ENCODE assay signal across 1 cellular context in genomic region chr16:30893082-30893743, GRCh38.
TF ChIP-seq lines count a peak whose summit lies in the region.

No MANE protein-coding gene starts in this region.

TF ChIP-seq in HEK293, 187 proteins besides CTCF, POLR2A, EP300 and RAD21 (continued from another document and continues in another):
- no peak for TF ChIP-seq ZNF138 (tag by site-specific recombination; IDR thresholded peaks at IDR 0.05; ENCODE audit: borderline replicate concordance)
- peak; percentile 73 for TF ChIP-seq ZNF335 (tag by site-specific recombination; conservative IDR thresholded peaks at IDR 0.05)
- no peak for TF ChIP-seq ZEB2 (tag by site-specific recombination; IDR thresholded peaks at IDR 0.05)
- TF ChIP-seq ZNF19 (tag by site-specific recombination; IDR thresholded peaks at IDR 0.05; ENCODE audit: low read depth): 0 out of 2 replicates have a peak, but pooled peaks have one; percentile 20
- TF ChIP-seq, protein P1, sequence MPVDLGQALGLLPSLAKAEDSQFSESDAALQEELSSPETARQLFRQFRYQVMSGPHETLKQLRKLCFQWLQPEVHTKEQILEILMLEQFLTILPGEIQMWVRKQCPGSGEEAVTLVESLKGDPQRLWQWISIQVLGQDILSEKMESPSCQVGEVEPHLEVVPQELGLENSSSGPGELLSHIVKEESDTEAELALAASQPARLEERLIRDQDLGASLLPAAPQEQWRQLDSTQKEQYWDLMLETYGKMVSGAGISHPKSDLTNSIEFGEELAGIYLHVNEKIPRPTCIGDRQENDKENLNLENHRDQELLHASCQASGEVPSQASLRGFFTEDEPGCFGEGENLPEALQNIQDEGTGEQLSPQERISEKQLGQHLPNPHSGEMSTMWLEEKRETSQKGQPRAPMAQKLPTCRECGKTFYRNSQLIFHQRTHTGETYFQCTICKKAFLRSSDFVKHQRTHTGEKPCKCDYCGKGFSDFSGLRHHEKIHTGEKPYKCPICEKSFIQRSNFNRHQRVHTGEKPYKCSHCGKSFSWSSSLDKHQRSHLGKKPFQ (tag by site-specific recombination; IDR thresholded peaks at IDR 0.05): no peak
- TF ChIP-seq ZNF623 (tag by site-specific recombination; IDR thresholded peaks at IDR 0.05): no peak; the same call in 1 of the 2 replicates
- TF ChIP-seq, protein P2, sequence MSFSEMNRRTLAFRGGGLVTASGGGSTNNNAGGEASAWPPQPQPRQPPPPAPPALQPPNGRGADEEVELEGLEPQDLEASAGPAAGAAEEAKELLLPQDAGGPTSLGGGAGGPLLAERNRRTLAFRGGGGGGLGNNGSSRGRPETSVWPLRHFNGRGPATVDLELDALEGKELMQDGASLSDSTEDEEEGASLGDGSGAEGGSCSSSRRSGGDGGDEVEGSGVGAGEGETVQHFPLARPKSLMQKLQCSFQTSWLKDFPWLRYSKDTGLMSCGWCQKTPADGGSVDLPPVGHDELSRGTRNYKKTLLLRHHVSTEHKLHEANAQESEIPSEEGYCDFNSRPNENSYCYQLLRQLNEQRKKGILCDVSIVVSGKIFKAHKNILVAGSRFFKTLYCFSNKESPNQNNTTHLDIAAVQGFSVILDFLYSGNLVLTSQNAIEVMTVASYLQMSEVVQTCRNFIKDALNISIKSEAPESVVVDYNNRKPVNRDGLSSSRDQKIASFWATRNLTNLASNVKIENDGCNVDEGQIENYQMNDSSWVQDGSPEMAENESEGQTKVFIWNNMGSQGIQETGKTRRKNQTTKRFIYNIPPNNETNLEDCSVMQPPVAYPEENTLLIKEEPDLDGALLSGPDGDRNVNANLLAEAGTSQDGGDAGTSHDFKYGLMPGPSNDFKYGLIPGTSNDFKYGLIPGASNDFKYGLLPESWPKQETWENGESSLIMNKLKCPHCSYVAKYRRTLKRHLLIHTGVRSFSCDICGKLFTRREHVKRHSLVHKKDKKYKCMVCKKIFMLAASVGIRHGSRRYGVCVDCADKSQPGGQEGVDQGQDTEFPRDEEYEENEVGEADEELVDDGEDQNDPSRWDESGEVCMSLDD (tag by site-specific recombination; IDR thresholded peaks at IDR 0.05): peak; percentile 76; the same call in 1 of the 2 replicates
- TF ChIP-seq, protein P3, sequence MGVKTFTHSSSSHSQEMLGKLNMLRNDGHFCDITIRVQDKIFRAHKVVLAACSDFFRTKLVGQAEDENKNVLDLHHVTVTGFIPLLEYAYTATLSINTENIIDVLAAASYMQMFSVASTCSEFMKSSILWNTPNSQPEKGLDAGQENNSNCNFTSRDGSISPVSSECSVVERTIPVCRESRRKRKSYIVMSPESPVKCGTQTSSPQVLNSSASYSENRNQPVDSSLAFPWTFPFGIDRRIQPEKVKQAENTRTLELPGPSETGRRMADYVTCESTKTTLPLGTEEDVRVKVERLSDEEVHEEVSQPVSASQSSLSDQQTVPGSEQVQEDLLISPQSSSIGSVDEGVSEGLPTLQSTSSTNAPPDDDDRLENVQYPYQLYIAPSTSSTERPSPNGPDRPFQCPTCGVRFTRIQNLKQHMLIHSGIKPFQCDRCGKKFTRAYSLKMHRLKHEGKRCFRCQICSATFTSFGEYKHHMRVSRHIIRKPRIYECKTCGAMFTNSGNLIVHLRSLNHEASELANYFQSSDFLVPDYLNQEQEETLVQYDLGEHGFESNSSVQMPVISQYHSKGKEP (tag by site-specific recombination; IDR thresholded peaks at IDR 0.05): no peak
- TF ChIP-seq, protein P4, sequence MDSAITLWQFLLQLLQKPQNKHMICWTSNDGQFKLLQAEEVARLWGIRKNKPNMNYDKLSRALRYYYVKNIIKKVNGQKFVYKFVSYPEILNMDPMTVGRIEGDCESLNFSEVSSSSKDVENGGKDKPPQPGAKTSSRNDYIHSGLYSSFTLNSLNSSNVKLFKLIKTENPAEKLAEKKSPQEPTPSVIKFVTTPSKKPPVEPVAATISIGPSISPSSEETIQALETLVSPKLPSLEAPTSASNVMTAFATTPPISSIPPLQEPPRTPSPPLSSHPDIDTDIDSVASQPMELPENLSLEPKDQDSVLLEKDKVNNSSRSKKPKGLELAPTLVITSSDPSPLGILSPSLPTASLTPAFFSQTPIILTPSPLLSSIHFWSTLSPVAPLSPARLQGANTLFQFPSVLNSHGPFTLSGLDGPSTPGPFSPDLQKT (IDR thresholded peaks at IDR 0.05; ENCODE audit: borderline replicate concordance, low read depth, low read length): no peak
- no peak for TF ChIP-seq TSHZ1 (tag by site-specific recombination; IDR thresholded peaks at IDR 0.05; ENCODE audit: borderline replicate concordance)
- TF ChIP-seq ZNF292 (tag by site-specific recombination; IDR thresholded peaks at IDR 0.05; ENCODE audit: borderline replicate concordance, low read depth): no peak
- peak; percentile 85 for TF ChIP-seq ZIC2 (tag by site-specific recombination; IDR thresholded peaks at IDR 0.05)
- TF ChIP-seq OSR2 (tag by site-specific recombination; IDR thresholded peaks at IDR 0.05): no peak
- TF ChIP-seq ZNF629 (tag by site-specific recombination; IDR thresholded peaks at IDR 0.05): 0 out of 2 replicates have a peak, but pooled peaks have one; percentile 6
- TF ChIP-seq ZNF10 (tag by site-specific recombination; IDR thresholded peaks at IDR 0.05): no peak
- TF ChIP-seq ZNF248 (tag by site-specific recombination; IDR thresholded peaks at IDR 0.05): no peak
- no peak for TF ChIP-seq ZFP69B (tag by site-specific recombination; IDR thresholded peaks at IDR 0.05)
- TF ChIP-seq PRDM2 (tag by site-specific recombination; IDR thresholded peaks at IDR 0.05; ENCODE audit: borderline replicate concordance): no peak
- TF ChIP-seq ZSCAN16 (tag by site-specific recombination; IDR thresholded peaks at IDR 0.05): no peak
- no peak for TF ChIP-seq ZNF16 (tag by site-specific recombination; IDR thresholded peaks at IDR 0.05; ENCODE audit: low read depth)
- TF ChIP-seq, protein P5, sequence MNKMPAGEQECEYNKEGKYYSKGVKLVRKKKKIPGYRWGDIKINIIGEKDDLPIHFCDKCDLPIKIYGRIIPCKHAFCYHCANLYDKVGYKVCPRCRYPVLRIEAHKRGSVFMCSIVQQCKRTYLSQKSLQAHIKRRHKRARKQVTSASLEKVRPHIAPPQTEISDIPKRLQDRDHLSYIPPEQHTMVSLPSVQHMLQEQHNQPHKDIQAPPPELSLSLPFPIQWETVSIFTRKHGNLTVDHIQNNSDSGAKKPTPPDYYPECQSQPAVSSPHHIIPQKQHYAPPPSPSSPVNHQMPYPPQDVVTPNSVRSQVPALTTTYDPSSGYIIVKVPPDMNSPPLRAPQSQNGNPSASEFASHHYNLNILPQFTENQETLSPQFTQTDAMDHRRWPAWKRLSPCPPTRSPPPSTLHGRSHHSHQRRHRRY (tag by site-specific recombination; IDR thresholded peaks at IDR 0.05): no peak
- TF ChIP-seq ZBTB48 (tag by site-specific recombination; IDR thresholded peaks at IDR 0.05): peak; percentile 57
- peak; percentile 41 for TF ChIP-seq ZNF76 (tag by site-specific recombination; IDR thresholded peaks at IDR 0.05; ENCODE audit: borderline replicate concordance, low read depth)
- no peak for TF ChIP-seq ZNF280D (tag by site-specific recombination; IDR thresholded peaks at IDR 0.05)
- TF ChIP-seq, protein P6, sequence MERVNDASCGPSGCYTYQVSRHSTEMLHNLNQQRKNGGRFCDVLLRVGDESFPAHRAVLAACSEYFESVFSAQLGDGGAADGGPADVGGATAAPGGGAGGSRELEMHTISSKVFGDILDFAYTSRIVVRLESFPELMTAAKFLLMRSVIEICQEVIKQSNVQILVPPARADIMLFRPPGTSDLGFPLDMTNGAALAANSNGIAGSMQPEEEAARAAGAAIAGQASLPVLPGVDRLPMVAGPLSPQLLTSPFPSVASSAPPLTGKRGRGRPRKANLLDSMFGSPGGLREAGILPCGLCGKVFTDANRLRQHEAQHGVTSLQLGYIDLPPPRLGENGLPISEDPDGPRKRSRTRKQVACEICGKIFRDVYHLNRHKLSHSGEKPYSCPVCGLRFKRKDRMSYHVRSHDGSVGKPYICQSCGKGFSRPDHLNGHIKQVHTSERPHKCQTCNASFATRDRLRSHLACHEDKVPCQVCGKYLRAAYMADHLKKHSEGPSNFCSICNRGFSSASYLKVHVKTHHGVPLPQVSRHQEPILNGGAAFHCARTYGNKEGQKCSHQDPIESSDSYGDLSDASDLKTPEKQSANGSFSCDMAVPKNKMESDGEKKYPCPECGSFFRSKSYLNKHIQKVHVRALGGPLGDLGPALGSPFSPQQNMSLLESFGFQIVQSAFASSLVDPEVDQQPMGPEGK (tag by site-specific recombination; IDR thresholded peaks at IDR 0.05): peak; percentile 67; the same call in 1 of the 2 replicates
- no peak for TF ChIP-seq ZNF626 (tag by site-specific recombination; IDR thresholded peaks at IDR 0.05)
- peak; percentile 70 for TF ChIP-seq SCRT2 (tag by site-specific recombination; IDR thresholded peaks at IDR 0.05)
- no peak for TF ChIP-seq ZNF350 (tag by site-specific recombination; IDR thresholded peaks at IDR 0.05)
- 0 out of 2 replicates have a peak, but pooled peaks have one; percentile 16 for TF ChIP-seq ZNF24 (tag by site-specific recombination; IDR thresholded peaks at IDR 0.05)
- TF ChIP-seq EGR2 (tag by site-specific recombination; IDR thresholded peaks at IDR 0.05; ENCODE audit: low read depth): no peak
- peak; percentile 28; the same call in 1 of the 2 replicates for TF ChIP-seq ZXDB (tag by site-specific recombination; IDR thresholded peaks at IDR 0.05)
- TF ChIP-seq GLIS1 (tag by site-specific recombination; IDR thresholded peaks at IDR 0.05): 0 out of 2 replicates have a peak, but pooled peaks have one; percentile 30
